8 cellular contexts compared by ENCODE assay signal in the genomic region with DNA sequence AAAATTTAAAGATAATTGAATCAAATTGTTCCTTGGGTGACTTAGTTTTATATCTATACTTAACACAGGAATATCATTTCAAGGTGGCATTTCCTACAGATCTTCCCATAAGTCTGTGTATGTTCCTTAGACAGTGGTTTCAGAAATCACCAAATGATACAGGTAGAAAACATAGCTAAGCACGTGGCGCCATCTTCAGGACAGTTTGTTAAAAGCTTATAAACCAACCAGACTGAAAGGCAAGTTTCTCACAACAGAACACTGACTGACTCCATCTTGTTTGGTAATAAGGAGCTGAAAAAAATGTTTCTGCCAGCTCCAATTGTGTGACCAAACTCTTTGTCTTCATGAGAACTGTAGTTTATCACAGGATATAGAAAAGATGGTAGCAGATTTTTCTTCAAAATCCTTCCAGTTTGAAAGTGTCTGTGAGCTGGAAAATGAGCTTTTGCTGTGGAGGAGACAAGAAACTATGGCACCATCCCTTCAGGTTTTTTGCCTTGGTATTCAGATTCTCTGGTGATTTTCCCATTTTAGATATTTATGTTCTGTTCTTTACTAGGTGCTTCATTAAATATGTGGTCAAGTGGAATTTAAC. TPM values are rescaled to one million over a fixed set of nuclear protein-coding genes. Genes with fewer than 3 reads are reported as not detected.
DNase-seq lines count a peak whose midpoint lies in the region; ATAC-seq and TF ChIP-seq lines count a peak whose summit lies in the region.

No MANE protein-coding gene starts in this region.

- H3K36me3 Mint-ChIP-seq in nephron (ENCODE audit: low read depth) = no peaks in the 10 kb centered on the region

- H4K20me1 ChIP-seq in OCI-LY1 (ENCODE audit: insufficient read depth, low read length) = no peaks in the 10 kb centered on the region

- DNase-seq in DMS 273 (lab: John Stamatoyannopoulos, UW; ENCODE audit: unreplicated experiment) (peak; percentile 93), KBM-7 (peak; percentile 89), activated T-cell treated with anti-CD3 and anti-CD28 coated beads for 1 hour (ENCODE audit: low read depth) (peak; percentile 60)
- DNase-seq in stimulated activated naive CD8-positive, alpha-beta T cell treated with anti-CD3 and anti-CD28 coated beads, Interleukin-15, amount 100 ng/mL, for 72 hours = peak; percentile 65

- no peak overlapping the region for H3K9ac ChIP-seq in OCI-LY1 (ENCODE audit: low read length)

- H3K36me3 ChIP-seq in OCI-LY1 (ENCODE audit: insufficient read depth, low read length) = no peaks in the 10 kb centered on the region

- no peaks in the 10 kb centered on the region for H3K4me1 ChIP-seq in OCI-LY1 (ENCODE audit: insufficient read depth, low read length, severe bottlenecking)

- H3K27me3 ChIP-seq in OCI-LY1 (ENCODE audit: insufficient read depth, low read length) = no peaks in the 10 kb centered on the region

- H3K4me2 ChIP-seq in OCI-LY1 (ENCODE audit: low read length) = no peak overlapping the region

- H3K9me3 ChIP-seq in OCI-LY1 (ENCODE audit: low read length) = no peaks in the 10 kb centered on the region

- in situ Hi-C loops in KBM-7 (cut with MboI; ENCODE audit: low pct_unique_long_range_greater_than_20kb, low sequenced_read_pairs) = loop anchor here (10.0 to 25.0 kb wide), 2 partner anchors 128 to 630 kb away; no protein-coding TSS in a partner anchor

- no peak overlapping the region for H3K4me3 ChIP-seq in OCI-LY1 (ENCODE audit: low read depth, low read length, poor library complexity, severe bottlenecking)

- H3K27ac Mint-ChIP-seq in nephron = no peak overlapping the region
- H3K27ac Mint-ChIP-seq in stimulated activated naive CD8-positive, alpha-beta T cell treated with anti-CD3 and anti-CD28 coated beads, Interleukin-15, amount 100 ng/mL, for 72 hours = no peak overlapping the region

- TF ChIP-seq CTCF in OCI-LY1 (IDR thresholded peaks at IDR 0.05; ENCODE audit: low read length) (peak; percentile 78), nephron (IDR thresholded peaks at IDR 0.05; ENCODE audit: unreplicated experiment in 3 of 3) (peak; percentile 63 to 78 (median 69))

- no peaks in the 10 kb centered on the region for H3K4me1 Mint-ChIP-seq in nephron
- H3K4me1 Mint-ChIP-seq in stimulated activated naive CD8-positive, alpha-beta T cell treated with anti-CD3 and anti-CD28 coated beads, Interleukin-15, amount 100 ng/mL, for 72 hours = no peaks in the 10 kb centered on the region

- H3K27me3 Mint-ChIP-seq in nephron (ENCODE audit: low read depth) = peaks cover 7% of the 10 kb centered on the region
- H3K27me3 Mint-ChIP-seq in stimulated activated naive CD8-positive, alpha-beta T cell treated with anti-CD3 and anti-CD28 coated beads, Interleukin-15, amount 100 ng/mL, for 72 hours = no peaks in the 10 kb centered on the region

- H3K4me3 Mint-ChIP-seq in nephron = no peak overlapping the region
- H3K4me3 Mint-ChIP-seq in stimulated activated naive CD8-positive, alpha-beta T cell treated with anti-CD3 and anti-CD28 coated beads, Interleukin-15, amount 100 ng/mL, for 72 hours = no peak overlapping the region

- no peak overlapping the region for H3K27ac ChIP-seq in OCI-LY1 (ENCODE audit: low read depth, low read length, poor library complexity, severe bottlenecking)

- H3F3A ChIP-seq in OCI-LY1 (ENCODE audit: insufficient read depth, low read length) = no peaks in the 10 kb centered on the region

- no peaks in the 10 kb centered on the region for H3K9me3 Mint-ChIP-seq in nephron
- H3K9me3 Mint-ChIP-seq in stimulated activated naive CD8-positive, alpha-beta T cell treated with anti-CD3 and anti-CD28 coated beads, Interleukin-15, amount 100 ng/mL, for 72 hours = no peaks in the 10 kb centered on the region

- H3K9me2 ChIP-seq in OCI-LY1 (ENCODE audit: low read depth, low read length) = no peaks in the 10 kb centered on the region

- ATAC-seq in GM21529 (IDR thresholded peaks at IDR 0.05; ENCODE audit: unreplicated experiment) (peak; percentile 96), esophagus mucosa (peak; percentile 75)
- ATAC-seq in stimulated activated naive CD8-positive, alpha-beta T cell treated with anti-CD3 and anti-CD28 coated beads, Interleukin-15, amount 100 ng/mL, for 72 hours = peak; percentile 77

- no peak overlapping the region for H2AFZ ChIP-seq in OCI-LY1 (ENCODE audit: low read length)

- H3K79me2 ChIP-seq in OCI-LY1 (ENCODE audit: insufficient read depth, low read length) = no peaks in the 10 kb centered on the region

RNA-seq across cellular contexts. Expression of gene NEUROD1, which starts 34.8 kb away (rescaled TPM):
- not detected for total RNA-seq in esophagus mucosa

RNA-seq across cellular contexts. Expression of gene CERKL, which starts 58.2 kb away (rescaled TPM):
- not detected for total RNA-seq in esophagus mucosa
